Comparison of ENCODE assay signal across 36 cellular contexts in the genomic region with DNA sequence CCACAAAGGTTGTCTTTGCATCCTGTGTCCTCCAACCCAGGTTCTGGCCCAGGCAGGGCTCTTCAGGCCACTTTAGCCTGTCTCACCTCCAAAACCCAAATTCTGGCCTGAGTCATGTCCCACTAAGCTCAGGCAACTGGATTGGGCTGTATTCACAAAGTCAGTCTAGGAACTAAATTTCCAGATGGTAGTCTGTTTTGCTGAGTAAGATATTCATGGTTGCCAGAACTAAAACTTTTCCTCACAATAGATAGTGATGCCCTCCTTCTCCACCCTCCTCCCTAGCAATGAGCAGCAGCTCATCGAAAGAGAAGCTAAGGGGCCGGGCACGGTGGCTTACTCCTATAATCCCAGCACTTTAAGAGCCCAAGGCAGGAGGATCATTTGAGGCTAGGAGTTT. TPM values are rescaled to one million over a fixed set of nuclear protein-coding genes. Genes with fewer than 3 reads are reported as not detected.
"Had no signal": no experiment of that assay in that cellular context is flagged by ENCODE, and none has a peak within 500 bp of the region (broad histone marks: within the 10 kb centered on the region; RNA-seq: fewer than 3 reads in every experiment).

No MANE protein-coding gene starts in this region.

- FAIRE-seq: colon had no signal

- H3K27ac ChIP-seq: adrenal gland, body of pancreas, esophagus squamous epithelium, gastroesophageal sphincter, heart right ventricle had no signal

- H3K9me3 ChIP-seq: adrenal gland, body of pancreas, esophagus squamous epithelium, gastroesophageal sphincter, heart right ventricle had no signal

- H3K4me3 ChIP-seq: adrenal gland, body of pancreas, esophagus squamous epithelium, gastroesophageal sphincter, heart right ventricle had no signal

- H3K4me3 Mint-ChIP-seq: activated CD4-positive, alpha-beta memory T cell treated with anti-CD3 and anti-CD28 coated beads, Interleukin-2, amount 10 ng/mL, durations not matched to agents 7 days and 5 days; activated CD4-positive, alpha-beta T cell treated with anti-CD3 and anti-CD28 coated beads, Interleukin-2, amount 10 ng/mL, durations not matched to agents 7 days and 5 days; activated naive CD4-positive, alpha-beta T cell treated with anti-CD3 and anti-CD28 coated beads for 36 hours; activated naive CD4-positive, alpha-beta T cell treated with anti-CD3 and anti-CD28 coated beads, Interleukin-2, amount 50 U/mL, for 24 hours; activated naive CD8-positive, alpha-beta T cell treated with anti-CD3 and anti-CD28 coated beads for 36 hours; activated naive CD8-positive, alpha-beta T cell treated with anti-CD3 and anti-CD28 coated beads, Interleukin-2, amount 50 U/mL, for 24 hours; activated T-cell treated with anti-CD3 and anti-CD28 coated beads, Interleukin-2, amount 50 U/mL, for 24 hours; effector memory CD8-positive, alpha-beta T cell had no signal

- H3K27me3 ChIP-seq: adrenal gland, body of pancreas, esophagus squamous epithelium, gastroesophageal sphincter, heart right ventricle had no signal

- H3K27ac Mint-ChIP-seq: activated CD4-positive, alpha-beta memory T cell treated with anti-CD3 and anti-CD28 coated beads, Interleukin-2, amount 10 ng/mL, durations not matched to agents 7 days and 5 days; activated CD4-positive, alpha-beta T cell treated with anti-CD3 and anti-CD28 coated beads, Interleukin-2, amount 10 ng/mL, durations not matched to agents 7 days and 5 days; activated naive CD4-positive, alpha-beta T cell treated with anti-CD3 and anti-CD28 coated beads for 36 hours; activated naive CD4-positive, alpha-beta T cell treated with anti-CD3 and anti-CD28 coated beads, Interleukin-2, amount 50 U/mL, for 24 hours; activated naive CD8-positive, alpha-beta T cell treated with anti-CD3 and anti-CD28 coated beads for 36 hours; activated naive CD8-positive, alpha-beta T cell treated with anti-CD3 and anti-CD28 coated beads, Interleukin-2, amount 50 U/mL, for 24 hours; activated T-cell treated with anti-CD3 and anti-CD28 coated beads, Interleukin-2, amount 50 U/mL, for 24 hours; activated T-helper 2 cell treated with anti-CD3 and anti-CD28 coated beads, Interferon-gamma antibody, Interleukin-2, Interleukin-4, amounts not matched to agents 10 μg/mL and 5 μg/mL and 100 μg/mL, durations not matched to agents 14 hours and 24 hours and 36 hours; effector memory CD8-positive, alpha-beta T cell had no signal

- ATAC-seq: activated naive CD8-positive, alpha-beta T cell treated with anti-CD3 and anti-CD28 coated beads, Interleukin-2, amount 50 U/mL, for 24 hours; body of pancreas; effector memory CD8-positive, alpha-beta T cell; gastroesophageal sphincter; heart right ventricle had no signal

- H3K36me3 Mint-ChIP-seq: activated naive CD4-positive, alpha-beta T cell treated with anti-CD3 and anti-CD28 coated beads, Interleukin-2, amount 50 U/mL, for 24 hours had no signal

- H3K36me3 ChIP-seq: adrenal gland, esophagus squamous epithelium, gastroesophageal sphincter, heart right ventricle had no signal

- H3K27me3 Mint-ChIP-seq: activated CD4-positive, alpha-beta memory T cell treated with anti-CD3 and anti-CD28 coated beads, Interleukin-2, amount 10 ng/mL, durations not matched to agents 7 days and 5 days; activated CD4-positive, alpha-beta T cell treated with anti-CD3 and anti-CD28 coated beads, Interleukin-2, amount 10 ng/mL, durations not matched to agents 7 days and 5 days; activated naive CD4-positive, alpha-beta T cell treated with anti-CD3 and anti-CD28 coated beads, Interleukin-2, amount 50 U/mL, for 24 hours; activated naive CD8-positive, alpha-beta T cell treated with anti-CD3 and anti-CD28 coated beads for 36 hours; activated naive CD8-positive, alpha-beta T cell treated with anti-CD3 and anti-CD28 coated beads, Interleukin-2, amount 50 U/mL, for 24 hours; activated T-cell treated with anti-CD3 and anti-CD28 coated beads, Interleukin-2, amount 50 U/mL, for 24 hours had no signal

- H3K9me3 Mint-ChIP-seq: activated CD4-positive, alpha-beta memory T cell treated with anti-CD3 and anti-CD28 coated beads, Interleukin-2, amount 10 ng/mL, durations not matched to agents 7 days and 5 days; activated CD4-positive, alpha-beta T cell treated with anti-CD3 and anti-CD28 coated beads, Interleukin-2, amount 10 ng/mL, durations not matched to agents 7 days and 5 days; activated naive CD4-positive, alpha-beta T cell treated with anti-CD3 and anti-CD28 coated beads for 36 hours; activated naive CD4-positive, alpha-beta T cell treated with anti-CD3 and anti-CD28 coated beads, Interleukin-2, amount 50 U/mL, for 24 hours; activated naive CD8-positive, alpha-beta T cell treated with anti-CD3 and anti-CD28 coated beads for 36 hours; activated naive CD8-positive, alpha-beta T cell treated with anti-CD3 and anti-CD28 coated beads, Interleukin-2, amount 50 U/mL, for 24 hours; activated T-cell treated with anti-CD3 and anti-CD28 coated beads, Interleukin-2, amount 50 U/mL, for 24 hours; activated T-helper 2 cell treated with anti-CD3 and anti-CD28 coated beads, Interferon-gamma antibody, Interleukin-2, Interleukin-4, amounts not matched to agents 10 μg/mL and 5 μg/mL and 100 μg/mL, durations not matched to agents 14 hours and 24 hours and 36 hours; effector memory CD8-positive, alpha-beta T cell had no signal

- DNase-seq: activated CD4-positive, alpha-beta memory T cell treated with anti-CD3 and anti-CD28 coated beads, Interleukin-2, amount 10 ng/mL, durations not matched to agents 7 days and 5 days; activated CD4-positive, alpha-beta T cell treated with anti-CD3 and anti-CD28 coated beads for 1 hour; activated CD4-positive, alpha-beta T cell treated with anti-CD3 and anti-CD28 coated beads for 4 hours; activated CD4-positive, alpha-beta T cell treated with anti-CD3 and anti-CD28 coated beads, Interleukin-2, amount 10 ng/mL, durations not matched to agents 7 days and 5 days; activated CD4-positive, alpha-beta T cell treated with anti-CD3 and anti-CD28 coated beads, Interleukin-2, amount 50 U/mL, for 4 hours; activated CD4-positive, CD25-positive, alpha-beta regulatory T cell; activated CD8-positive, alpha-beta memory T cell treated with anti-CD3 and anti-CD28 coated beads, Interleukin-2, amount 50 U/mL, for 48 hours; activated effector memory CD4-positive, alpha-beta T cell treated with anti-CD3 and anti-CD28 coated beads, Interleukin-2, amount 50 U/mL, for 16 hours; activated naive CD4-positive, alpha-beta T cell treated with anti-CD3 and anti-CD28 coated beads for 36 hours; activated naive CD8-positive, alpha-beta T cell treated with anti-CD3 and anti-CD28 coated beads for 36 hours; activated naive CD8-positive, alpha-beta T cell treated with anti-CD3 and anti-CD28 coated beads, Interleukin-2, amount 50 U/mL, for 24 hours; activated T-cell treated with anti-CD3 and anti-CD28 coated beads for 4 hours; activated T-cell treated with anti-CD3 and anti-CD28 coated beads, Interleukin-2, amount 50 U/mL, for 24 hours; adrenal gland; amygdala; aorta; body of pancreas; caudate nucleus; cortex of kidney; dermis blood vessel endothelial cell; effector CD4-positive, alpha-beta T cell; effector memory CD8-positive, alpha-beta T cell; erythroblast; esophagus squamous epithelium; foreskin melanocyte; heart right ventricle; T-helper 2 cell had no signal

RNA-seq across cellular contexts. Expression of a gene that starts 21.8 kb away (rescaled TPM):
- total RNA-seq: activated CD4-positive, alpha-beta memory T cell treated with anti-CD3 and anti-CD28 coated beads, Interleukin-2, amount 10 ng/mL, durations not matched to agents 7 days and 5 days; activated CD4-positive, alpha-beta T cell treated with anti-CD3 and anti-CD28 coated beads, Interleukin-2, amount 10 ng/mL, durations not matched to agents 7 days and 5 days; activated naive CD4-positive, alpha-beta T cell treated with anti-CD3 and anti-CD28 coated beads for 36 hours; activated naive CD8-positive, alpha-beta T cell treated with anti-CD3 and anti-CD28 coated beads for 36 hours; activated T-helper 2 cell treated with anti-CD3 and anti-CD28 coated beads, Interferon-gamma antibody, Interleukin-2, Interleukin-4, amounts not matched to agents 10 μg/mL and 5 μg/mL and 100 μg/mL, durations not matched to agents 14 hours and 24 hours and 36 hours; adrenal gland; aorta; body of pancreas; chondrocyte; dermis blood vessel endothelial cell; esophagus squamous epithelium; fibroblast of lung; fibroblast of villous mesenchyme; gastroesophageal sphincter; glomerular endothelial cell; heart right ventricle; T-helper 1 cell treated with Interleukin-12 subunit alpha and Interleukin-12 subunit beta and Interleukin-4 antibody, amounts not matched to agents 30 ng/mL and 1 ng/mL, for 36 hours had no signal
- polyA plus RNA-seq: adrenal gland, aorta, fibroblast of lung, heart right ventricle had no signal
